1 cellular context compared by ENCODE assay signal in the genomic region with DNA sequence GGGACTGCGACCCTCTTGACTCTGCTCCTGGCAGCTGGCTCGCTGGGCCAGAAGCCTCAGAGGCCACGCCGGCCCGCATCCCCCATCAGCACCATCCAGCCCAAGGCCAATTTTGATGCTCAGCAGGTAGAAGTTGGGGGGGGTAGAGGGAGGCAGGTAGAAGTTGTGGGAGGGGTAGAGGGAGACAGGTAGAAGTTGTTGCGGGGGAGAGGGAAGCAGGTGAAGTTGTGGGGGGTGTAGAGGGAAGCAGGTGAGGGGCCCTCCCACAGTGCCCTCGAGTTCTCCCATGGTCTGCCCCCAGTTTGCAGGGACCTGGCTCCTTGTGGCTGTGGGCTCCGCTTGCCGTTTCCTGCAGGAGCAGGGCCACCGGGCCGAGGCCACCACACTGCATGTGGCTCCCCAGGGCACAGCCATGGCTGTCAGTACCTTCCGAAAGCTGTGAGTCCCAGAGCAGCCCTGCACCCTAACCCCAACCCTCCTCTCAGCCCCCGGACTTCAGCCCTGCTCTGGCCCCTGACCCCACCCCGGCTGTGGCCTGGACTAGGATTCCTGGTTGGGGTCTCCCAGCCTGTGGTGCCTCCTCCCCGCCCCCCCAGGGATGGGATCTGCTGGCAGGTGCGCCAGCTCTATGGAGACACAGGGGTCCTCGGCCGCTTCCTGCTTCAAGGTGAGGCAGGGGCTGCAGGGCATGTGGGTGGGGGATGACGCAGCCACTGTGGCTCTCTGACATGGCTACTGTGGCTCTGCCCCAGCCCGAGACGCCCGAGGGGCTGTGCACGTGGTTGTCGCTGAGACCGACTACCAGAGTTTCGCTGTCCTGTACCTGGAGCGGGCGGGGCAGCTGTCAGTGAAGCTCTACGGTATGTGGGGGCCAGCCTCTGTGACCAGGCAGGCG.
TF ChIP-seq lines count a peak whose summit lies in the region.

No MANE protein-coding gene starts in this region.

TF ChIP-seq in HCT116, 20 proteins besides CTCF, POLR2A, EP300 and RAD21 (continued from another document):
- no peak for TF ChIP-seq POLR2AphosphoS5 (IDR thresholded peaks at IDR 0.05; ENCODE audit: low read depth, low read length)
- no peak for TF ChIP-seq ZNF274 (IDR thresholded peaks at IDR 0.05; ENCODE audit: low read depth, low read length)
- no peak for TF ChIP-seq SIN3A (IDR thresholded peaks at IDR 0.05; ENCODE audit: low read depth)
- no peak for TF ChIP-seq TCF7L2 (IDR thresholded peaks at IDR 0.05; ENCODE audit: borderline replicate concordance, extremely low read depth, insufficient read depth, insufficient read length)
- TF ChIP-seq EGR1 (IDR thresholded peaks at IDR 0.05; ENCODE audit: low read depth) = no peak
- no peak for TF ChIP-seq EZH2phosphoT487 (IDR thresholded peaks at IDR 0.05; ENCODE audit: borderline replicate concordance)
- no peak for TF ChIP-seq CBX3 (IDR thresholded peaks at IDR 0.05; ENCODE audit: low read depth)
- TF ChIP-seq SRF (IDR thresholded peaks at IDR 0.05; ENCODE audit: low read depth) = no peak
- TF ChIP-seq, protein P1, sequence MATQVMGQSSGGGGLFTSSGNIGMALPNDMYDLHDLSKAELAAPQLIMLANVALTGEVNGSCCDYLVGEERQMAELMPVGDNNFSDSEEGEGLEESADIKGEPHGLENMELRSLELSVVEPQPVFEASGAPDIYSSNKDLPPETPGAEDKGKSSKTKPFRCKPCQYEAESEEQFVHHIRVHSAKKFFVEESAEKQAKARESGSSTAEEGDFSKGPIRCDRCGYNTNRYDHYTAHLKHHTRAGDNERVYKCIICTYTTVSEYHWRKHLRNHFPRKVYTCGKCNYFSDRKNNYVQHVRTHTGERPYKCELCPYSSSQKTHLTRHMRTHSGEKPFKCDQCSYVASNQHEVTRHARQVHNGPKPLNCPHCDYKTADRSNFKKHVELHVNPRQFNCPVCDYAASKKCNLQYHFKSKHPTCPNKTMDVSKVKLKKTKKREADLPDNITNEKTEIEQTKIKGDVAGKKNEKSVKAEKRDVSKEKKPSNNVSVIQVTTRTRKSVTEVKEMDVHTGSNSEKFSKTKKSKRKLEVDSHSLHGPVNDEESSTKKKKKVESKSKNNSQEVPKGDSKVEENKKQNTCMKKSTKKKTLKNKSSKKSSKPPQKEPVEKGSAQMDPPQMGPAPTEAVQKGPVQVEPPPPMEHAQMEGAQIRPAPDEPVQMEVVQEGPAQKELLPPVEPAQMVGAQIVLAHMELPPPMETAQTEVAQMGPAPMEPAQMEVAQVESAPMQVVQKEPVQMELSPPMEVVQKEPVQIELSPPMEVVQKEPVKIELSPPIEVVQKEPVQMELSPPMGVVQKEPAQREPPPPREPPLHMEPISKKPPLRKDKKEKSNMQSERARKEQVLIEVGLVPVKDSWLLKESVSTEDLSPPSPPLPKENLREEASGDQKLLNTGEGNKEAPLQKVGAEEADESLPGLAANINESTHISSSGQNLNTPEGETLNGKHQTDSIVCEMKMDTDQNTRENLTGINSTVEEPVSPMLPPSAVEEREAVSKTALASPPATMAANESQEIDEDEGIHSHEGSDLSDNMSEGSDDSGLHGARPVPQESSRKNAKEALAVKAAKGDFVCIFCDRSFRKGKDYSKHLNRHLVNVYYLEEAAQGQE (IDR thresholded peaks at IDR 0.05; ENCODE audit: low read depth) = no peak
- TF ChIP-seq JUND (IDR thresholded peaks at IDR 0.05) = no peak
- no peak for TF ChIP-seq FOSL1 (IDR thresholded peaks at IDR 0.05; ENCODE audit: low read depth)
- TF ChIP-seq ELF1 (IDR thresholded peaks at IDR 0.05; ENCODE audit: borderline replicate concordance, low read depth) = no peak
- TF ChIP-seq, protein P2, sequence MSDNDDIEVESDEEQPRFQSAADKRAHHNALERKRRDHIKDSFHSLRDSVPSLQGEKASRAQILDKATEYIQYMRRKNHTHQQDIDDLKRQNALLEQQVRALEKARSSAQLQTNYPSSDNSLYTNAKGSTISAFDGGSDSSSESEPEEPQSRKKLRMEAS (IDR thresholded peaks at IDR 0.05) = no peak
